ENCODE assay signal across 16 cellular contexts in the genomic region with DNA sequence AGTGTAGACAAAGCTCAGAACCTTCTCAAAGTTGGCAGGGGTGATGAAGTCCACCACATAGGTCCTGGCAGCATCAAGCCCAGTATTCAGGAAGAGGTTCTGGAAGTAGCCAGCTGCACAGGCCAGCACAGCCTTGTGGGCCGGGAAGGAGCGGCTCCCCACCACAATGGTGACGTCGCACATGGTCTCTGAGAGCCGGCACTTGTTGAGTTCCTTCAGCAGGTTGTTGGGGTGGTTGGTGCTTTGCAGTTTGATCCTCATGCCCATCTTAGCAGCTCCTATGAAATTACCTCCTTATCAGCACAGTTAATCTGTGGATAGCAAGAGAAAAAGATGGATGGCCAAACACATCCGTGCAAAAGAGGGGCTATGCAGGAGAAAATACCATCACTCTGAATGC. TPM values are rescaled to one million over a fixed set of nuclear protein-coding genes. Genes with fewer than 3 reads are reported as not detected.
DNase-seq lines count a peak whose midpoint lies in the region; ATAC-seq and TF ChIP-seq lines count a peak whose summit lies in the region.
"Had no signal": no experiment of that assay in that cellular context is flagged by ENCODE, and none has a peak within 500 bp of the region (broad histone marks: within the 10 kb centered on the region; RNA-seq: fewer than 3 reads in every experiment).

No MANE protein-coding gene starts in this region.

- TF ChIP-seq CTCF in HFFc6 (IDR thresholded peaks at IDR 0.05), result no peak
- no peak for TF ChIP-seq CTCF in nephron progenitor cell (IDR thresholded peaks at IDR 0.05)

- peak overlapping the region; percentile 90 for H3K4me3 Mint-ChIP-seq in activated CD4-positive, alpha-beta T cell treated with anti-CD3 and anti-CD28 coated beads, Interleukin-2, amount 10 ng/mL, durations not matched to agents 7 days and 5 days
- H3K4me3 Mint-ChIP-seq in HFFc6, result peak overlapping the region; percentile 89; the same call in 1 of the 2 replicates
- peak overlapping the region; percentile 94 for H3K4me3 Mint-ChIP-seq in activated naive CD8-positive, alpha-beta T cell treated with anti-CD3 and anti-CD28 coated beads, Interleukin-2, amount 10 ng/mL, durations not matched to agents 7 days and 5 days
- peak overlapping the region; percentile 94 for H3K4me3 Mint-ChIP-seq in nephron progenitor cell

- ATAC-seq in activated naive CD8-positive, alpha-beta T cell treated with anti-CD3 and anti-CD28 coated beads, Interleukin-2, amount 10 ng/mL, durations not matched to agents 7 days and 5 days (ENCODE audit: low read depth), result no peak

- no peak for DNase-seq in activated CD4-positive, alpha-beta T cell treated with anti-CD3 and anti-CD28 coated beads, Interleukin-2, amount 10 ng/mL, durations not matched to agents 7 days and 5 days
- DNase-seq in activated CD4-positive, alpha-beta T cell treated with anti-CD3 and anti-CD28 coated beads for 1 hour, result no peak
- DNase-seq in HFFc6 (no peak), nephron progenitor cell (no peak), NCI-H2081 (lab: John Stamatoyannopoulos, UW) (no peak), kidney tubule cell (ENCODE audit: low spot score) (no peak)
- no peak for DNase-seq in activated naive CD8-positive, alpha-beta T cell treated with anti-CD3 and anti-CD28 coated beads, Interleukin-2, amount 10 ng/mL, durations not matched to agents 7 days and 5 days
- DNase-seq in stimulated activated CD4-positive, alpha-beta T cell treated with anti-CD3 and anti-CD28 coated beads, Interleukin-4, amount 100 ng/mL, for 4 hours, result no peak
- DNase-seq: ACHN; amygdala; dorsolateral prefrontal cortex; NCI-H1048; NCI-H446; stimulated activated CD8-positive, alpha-beta memory T cell treated with anti-CD3 and anti-CD28 coated beads, Interleukin-4, amount 100 ng/mL, for 48 hours; upper lobe of left lung had no signal

- no peak overlapping the region for H3K27ac Mint-ChIP-seq in activated CD4-positive, alpha-beta T cell treated with anti-CD3 and anti-CD28 coated beads, Interleukin-2, amount 10 ng/mL, durations not matched to agents 7 days and 5 days
- H3K27ac Mint-ChIP-seq in HFFc6, result no peak overlapping the region
- no peak overlapping the region for H3K27ac Mint-ChIP-seq in activated naive CD8-positive, alpha-beta T cell treated with anti-CD3 and anti-CD28 coated beads, Interleukin-2, amount 10 ng/mL, durations not matched to agents 7 days and 5 days
- H3K27ac Mint-ChIP-seq in nephron progenitor cell, result no peak overlapping the region

- CTCF ChIA-PET in activated CD4-positive, alpha-beta T cell treated with anti-CD3 and anti-CD28 coated beads, Interleukin-2, amount 10 ng/mL, durations not matched to agents 7 days and 5 days (lab: Charles Lee), result interaction anchor here (1.1 to 5.1 kb wide), 11 partner anchors 8 to 252 kb away, joined by 3 to 18 read pairs (median 7); a partner anchor contains a TSS

- H3K9me3 Mint-ChIP-seq in activated CD4-positive, alpha-beta T cell treated with anti-CD3 and anti-CD28 coated beads, Interleukin-2, amount 10 ng/mL, durations not matched to agents 7 days and 5 days, result no peaks in the 10 kb centered on the region
- H3K9me3 Mint-ChIP-seq in HFFc6, result no peaks in the 10 kb centered on the region
- no peaks in the 10 kb centered on the region for H3K9me3 Mint-ChIP-seq in activated naive CD8-positive, alpha-beta T cell treated with anti-CD3 and anti-CD28 coated beads, Interleukin-2, amount 10 ng/mL, durations not matched to agents 7 days and 5 days
- H3K9me3 Mint-ChIP-seq in nephron progenitor cell, result no peaks in the 10 kb centered on the region

- POLR2A ChIA-PET in activated CD4-positive, alpha-beta T cell treated with anti-CD3 and anti-CD28 coated beads, Interleukin-2, amount 10 ng/mL, durations not matched to agents 7 days and 5 days (lab: Charles Lee), result no interaction called here
- POLR2A ChIA-PET in activated naive CD8-positive, alpha-beta T cell treated with anti-CD3 and anti-CD28 coated beads, Interleukin-2, amount 10 ng/mL, durations not matched to agents 7 days and 5 days (lab: Charles Lee), result interaction anchor here (1.6 to 2.9 kb wide), 2 partner anchors 74 to 107 kb away, joined by 4 to 14 read pairs; a partner anchor contains a TSS

- no peaks in the 10 kb centered on the region for H3K27me3 Mint-ChIP-seq in activated CD4-positive, alpha-beta T cell treated with anti-CD3 and anti-CD28 coated beads, Interleukin-2, amount 10 ng/mL, durations not matched to agents 7 days and 5 days
- no peaks in the 10 kb centered on the region for H3K27me3 Mint-ChIP-seq in HFFc6 (ENCODE audit: insufficient read depth)
- no peaks in the 10 kb centered on the region for H3K27me3 Mint-ChIP-seq in activated naive CD8-positive, alpha-beta T cell treated with anti-CD3 and anti-CD28 coated beads, Interleukin-2, amount 10 ng/mL, durations not matched to agents 7 days and 5 days
- no peaks in the 10 kb centered on the region for H3K27me3 Mint-ChIP-seq in nephron progenitor cell (ENCODE audit: low read depth, poor library complexity)

- H3K4me1 Mint-ChIP-seq in activated CD4-positive, alpha-beta T cell treated with anti-CD3 and anti-CD28 coated beads, Interleukin-2, amount 10 ng/mL, durations not matched to agents 7 days and 5 days, result peaks cover 60% of the 10 kb centered on the region
- peaks cover 66% of the 10 kb centered on the region for H3K4me1 Mint-ChIP-seq in HFFc6 (ENCODE audit: low read depth)
- H3K4me1 Mint-ChIP-seq in activated naive CD8-positive, alpha-beta T cell treated with anti-CD3 and anti-CD28 coated beads, Interleukin-2, amount 10 ng/mL, durations not matched to agents 7 days and 5 days, result peaks cover 48% of the 10 kb centered on the region
- H3K4me1 Mint-ChIP-seq in nephron progenitor cell, result peaks cover 73% of the 10 kb centered on the region

- peaks cover 35% of the 10 kb centered on the region for H3K36me3 Mint-ChIP-seq in activated CD4-positive, alpha-beta T cell treated with anti-CD3 and anti-CD28 coated beads, Interleukin-2, amount 10 ng/mL, durations not matched to agents 7 days and 5 days (ENCODE audit: low read depth)
- H3K36me3 Mint-ChIP-seq in HFFc6 (ENCODE audit: low read depth), result peaks cover 13% of the 10 kb centered on the region
- H3K36me3 Mint-ChIP-seq in activated naive CD8-positive, alpha-beta T cell treated with anti-CD3 and anti-CD28 coated beads, Interleukin-2, amount 10 ng/mL, durations not matched to agents 7 days and 5 days, result peaks cover 17% of the 10 kb centered on the region
- peaks cover 47% of the 10 kb centered on the region for H3K36me3 Mint-ChIP-seq in nephron progenitor cell (ENCODE audit: low read depth)

RNA-seq across cellular contexts. Expression of a gene that starts 1.7 kb away (rescaled TPM):
- 1 to 10 TPM; 8.8 to 9.5 TPM for total RNA-seq in activated CD4-positive, alpha-beta T cell treated with anti-CD3 and anti-CD28 coated beads, Interleukin-2, amount 10 ng/mL, durations not matched to agents 7 days and 5 days
- 1 to 10 TPM; 3.6 to 4.6 (median 3.9) TPM for total RNA-seq in HFFc6 (2021; fragmentation: NEBNext Ultra II Directional; extraction: Animal tissue kit (Norgen Biotek cat#: 25700))
- 10 to 100 TPM; 11.3 TPM for total RNA-seq in activated naive CD8-positive, alpha-beta T cell treated with anti-CD3 and anti-CD28 coated beads, Interleukin-2, amount 10 ng/mL, durations not matched to agents 7 days and 5 days

RNA-seq across cellular contexts. Expression of a gene that starts 11.7 kb away (rescaled TPM):
- total RNA-seq in activated CD4-positive, alpha-beta T cell treated with anti-CD3 and anti-CD28 coated beads, Interleukin-2, amount 10 ng/mL, durations not matched to agents 7 days and 5 days, result under 1 TPM in 1 of 2 experiments, not detected in 1; 0.25 TPM
- total RNA-seq in HFFc6 (2021; fragmentation: NEBNext Ultra II Directional; extraction: Animal tissue kit (Norgen Biotek cat#: 25700)), result not detected
- total RNA-seq in activated naive CD8-positive, alpha-beta T cell treated with anti-CD3 and anti-CD28 coated beads, Interleukin-2, amount 10 ng/mL, durations not matched to agents 7 days and 5 days, result under 1 TPM; 0.34 to 0.53 TPM
- total RNA-seq: pulmonary artery endothelial cell, upper lobe of left lung had no signal

RNA-seq across cellular contexts. Expression of a gene that starts 45.3 kb away (rescaled TPM):
- 1 to 10 TPM; 1.4 to 2.9 TPM for total RNA-seq in activated CD4-positive, alpha-beta T cell treated with anti-CD3 and anti-CD28 coated beads, Interleukin-2, amount 10 ng/mL, durations not matched to agents 7 days and 5 days
- under 1 TPM in 1 of 6 experiments, not detected in 5; 0.23 TPM for total RNA-seq in HFFc6 (2021; fragmentation: NEBNext Ultra II Directional; extraction: Animal tissue kit (Norgen Biotek cat#: 25700))
- 1 to 10 TPM; 1.2 to 2.1 TPM for total RNA-seq in activated naive CD8-positive, alpha-beta T cell treated with anti-CD3 and anti-CD28 coated beads, Interleukin-2, amount 10 ng/mL, durations not matched to agents 7 days and 5 days

RNA-seq across cellular contexts. Expression of a gene that starts 47.2 kb away (rescaled TPM):
- under 1 TPM; 0.31 to 0.35 TPM for total RNA-seq in activated CD4-positive, alpha-beta T cell treated with anti-CD3 and anti-CD28 coated beads, Interleukin-2, amount 10 ng/mL, durations not matched to agents 7 days and 5 days
- not detected for total RNA-seq in HFFc6 (2021; fragmentation: NEBNext Ultra II Directional; extraction: Animal tissue kit (Norgen Biotek cat#: 25700))
- total RNA-seq in activated naive CD8-positive, alpha-beta T cell treated with anti-CD3 and anti-CD28 coated beads, Interleukin-2, amount 10 ng/mL, durations not matched to agents 7 days and 5 days, result under 1 TPM; 0.62 to 0.69 TPM
